Comparison of ENCODE assay signal across 37 cellular contexts in the genomic region with DNA sequence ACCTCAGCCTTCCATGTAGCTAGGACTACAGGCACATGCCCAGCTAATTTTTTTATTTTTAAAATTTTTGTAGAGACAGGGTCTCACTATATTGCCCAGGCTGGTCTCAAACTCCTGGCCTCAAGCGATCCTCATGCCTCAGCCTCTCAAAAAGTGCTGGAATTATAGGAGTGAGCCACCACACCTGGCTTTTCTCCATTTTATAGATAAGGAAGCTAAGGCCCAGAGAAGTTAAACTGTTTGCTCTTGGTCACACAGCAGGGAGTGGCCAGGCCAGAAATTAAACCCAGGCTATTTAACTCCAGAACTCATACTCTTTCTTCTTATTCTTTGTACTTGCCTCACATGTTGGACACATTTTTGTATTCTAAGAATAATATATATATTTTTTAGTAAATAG.
"Had no signal": no experiment of that assay in that cellular context is flagged by ENCODE, and none has a peak within 500 bp of the region (broad histone marks: within the 10 kb centered on the region; RNA-seq: fewer than 3 reads in every experiment).

No MANE protein-coding gene starts in this region.

- H3K4me1 Mint-ChIP-seq: activated B cell treated with CpG ODN at 0.5 μM for 24 hours; activated T-helper 17 cell treated with anti-CD3 and anti-CD28 coated beads, Interleukin-2, amount 50 U/mL, for 72 hours; brain had no signal

- H3K4me3 Mint-ChIP-seq: activated B cell treated with CpG ODN at 0.5 μM for 24 hours; activated CD4-positive, alpha-beta memory T cell treated with anti-CD3 and anti-CD28 coated beads for 36 hours; activated CD4-positive, alpha-beta T cell treated with anti-CD3 and anti-CD28 coated beads, Interleukin-2, amount 10 ng/mL, durations not matched to agents 24 days and 14 days; activated CD8-positive, alpha-beta T cell treated with anti-CD3 and anti-CD28 coated beads for 36 hours; activated naive CD4-positive, alpha-beta T cell treated with anti-CD3 and anti-CD28 coated beads for 36 hours; activated naive CD8-positive, alpha-beta T cell treated with anti-CD3 and anti-CD28 coated beads for 36 hours; activated T-cell treated with anti-CD3 and anti-CD28 coated beads, Interleukin-2, amount 50 U/mL, for 4 hours; activated T-cell treated with anti-CD3 and anti-CD28 coated beads, Interleukin-2, amount 50 U/mL, for 72 hours; activated T-helper 1 cell treated with anti-CD3 and anti-CD28 coated beads, Interleukin-12 subunit alpha, Interleukin-12 subunit beta, Interleukin-2, Interleukin-4 antibody, amounts not matched to agents 30 ng/mL and 10 ng/mL and 1 ng/mL, durations not matched to agents 14 hours and 24 hours and 36 hours; activated T-helper 17 cell treated with anti-CD3 and anti-CD28 coated beads, Interleukin-2, amount 50 U/mL, for 72 hours; brain; T-helper 1 cell treated with Interleukin-12 subunit alpha and Interleukin-12 subunit beta and Interleukin-4 antibody, amounts not matched to agents 30 μg/mL and 1 μg/mL, for 36 hours; T-helper 2 cell treated with Interferon-gamma antibody and Interleukin-4, amounts not matched to agents 5 μg/mL and 100 μg/mL, for 36 hours had no signal

- H3K27ac Mint-ChIP-seq: activated B cell treated with CpG ODN at 0.5 μM for 24 hours; activated CD4-positive, alpha-beta memory T cell treated with anti-CD3 and anti-CD28 coated beads for 36 hours; activated naive CD4-positive, alpha-beta T cell treated with anti-CD3 and anti-CD28 coated beads for 36 hours; activated naive CD8-positive, alpha-beta T cell treated with anti-CD3 and anti-CD28 coated beads for 36 hours; activated T-cell treated with anti-CD3 and anti-CD28 coated beads, Interleukin-2, amount 50 U/mL, for 72 hours; activated T-helper 1 cell treated with anti-CD3 and anti-CD28 coated beads, Interleukin-12 subunit alpha, Interleukin-12 subunit beta, Interleukin-2, Interleukin-4 antibody, amounts not matched to agents 30 ng/mL and 10 ng/mL and 1 ng/mL, durations not matched to agents 14 hours and 24 hours and 36 hours; activated T-helper 17 cell treated with anti-CD3 and anti-CD28 coated beads, Interleukin-2, amount 50 U/mL, for 72 hours; brain; T-helper 1 cell treated with Interleukin-12 subunit alpha and Interleukin-12 subunit beta and Interleukin-4 antibody, amounts not matched to agents 30 μg/mL and 1 μg/mL, for 36 hours; T-helper 2 cell treated with Interferon-gamma antibody and Interleukin-4, amounts not matched to agents 5 μg/mL and 100 μg/mL, for 36 hours had no signal

- H3K9me3 ChIP-seq: adrenal gland had no signal

- FAIRE-seq: astrocyte, bronchial epithelial cell, TTC549 had no signal

- DNase-seq: activated B cell treated with CpG ODN at 0.5 μM for 24 hours; activated CD4-positive, alpha-beta memory T cell treated with anti-CD3 and anti-CD28 coated beads for 36 hours; activated CD4-positive, alpha-beta T cell treated with anti-CD3 and anti-CD28 coated beads for 4 hours; activated CD4-positive, alpha-beta T cell treated with anti-CD3 and anti-CD28 coated beads, Interleukin-2, amount 10 ng/mL, durations not matched to agents 24 days and 14 days; activated CD4-positive, alpha-beta T cell treated with anti-CD3 and anti-CD28 coated beads, Interleukin-2, amount 50 U/mL, for 1 hour; activated CD4-positive, alpha-beta T cell treated with anti-CD3 and anti-CD28 coated beads, Interleukin-2, amount 50 U/mL, for 4 hours; activated CD4-positive, CD25-positive, alpha-beta regulatory T cell treated with anti-CD3 and anti-CD28 coated beads, Interleukin-2, amount 50 U/mL, for 72 hours; activated CD8-positive, alpha-beta memory T cell treated with anti-CD3 and anti-CD28 coated beads, Interleukin-2, amount 50 U/mL, for 4 hours; activated CD8-positive, alpha-beta T cell treated with anti-CD3 and anti-CD28 coated beads for 36 hours; activated effector memory CD4-positive, alpha-beta T cell treated with anti-CD3 and anti-CD28 coated beads, Interleukin-2, amount 50 U/mL, for 16 hours; activated gamma-delta T cell treated with Interleukin-2 at 50 U/mL for 16 hours; activated naive CD4-positive, alpha-beta T cell; activated naive CD4-positive, alpha-beta T cell treated with anti-CD3 and anti-CD28 coated beads for 36 hours; activated naive CD4-positive, alpha-beta T cell treated with anti-CD3 and anti-CD28 coated beads, Interleukin-2, amount 50 U/mL, for 16 hours; activated naive CD8-positive, alpha-beta T cell treated with anti-CD3 and anti-CD28 coated beads for 36 hours; activated T-cell treated with anti-CD3 and anti-CD28 coated beads for 4 hours; activated T-cell treated with anti-CD3 and anti-CD28 coated beads, Interleukin-2, amount 50 U/mL, for 1 hour; activated T-cell treated with anti-CD3 and anti-CD28 coated beads, Interleukin-2, amount 50 U/mL, for 4 hours; activated T-cell treated with anti-CD3 and anti-CD28 coated beads, Interleukin-2, amount 50 U/mL, for 72 hours; amniotic stem cell; aorta; caudate nucleus; T-helper 1 cell; T-helper 2 cell; T-helper 9 cell had no signal

- ATAC-seq: activated CD8-positive, alpha-beta T cell treated with anti-CD3 and anti-CD28 coated beads for 36 hours; activated naive CD4-positive, alpha-beta T cell treated with anti-CD3 and anti-CD28 coated beads, Interleukin-2, amount 50 U/mL, for 72 hours; activated T-cell treated with anti-CD3 and anti-CD28 coated beads, Interleukin-2, amount 50 U/mL, for 4 hours; activated T-cell treated with anti-CD3 and anti-CD28 coated beads, Interleukin-2, amount 50 U/mL, for 72 hours; activated T-helper 17 cell treated with anti-CD3 and anti-CD28 coated beads, Interleukin-2, amount 50 U/mL, for 72 hours had no signal

- H3K27me3 Mint-ChIP-seq: activated B cell treated with CpG ODN at 0.5 μM for 24 hours; activated CD4-positive, alpha-beta memory T cell treated with anti-CD3 and anti-CD28 coated beads for 36 hours; activated CD4-positive, alpha-beta T cell treated with anti-CD3 and anti-CD28 coated beads, Interleukin-2, amount 10 ng/mL, durations not matched to agents 24 days and 14 days; activated CD8-positive, alpha-beta T cell treated with anti-CD3 and anti-CD28 coated beads for 36 hours; activated naive CD8-positive, alpha-beta T cell treated with anti-CD3 and anti-CD28 coated beads for 36 hours; activated T-helper 17 cell treated with anti-CD3 and anti-CD28 coated beads, Interleukin-2, amount 50 U/mL, for 72 hours; brain had no signal

- H3K27ac ChIP-seq: adrenal gland, cardiac muscle cell, VCaP had no signal

- H3K9me3 Mint-ChIP-seq: activated B cell treated with CpG ODN at 0.5 μM for 24 hours; activated CD4-positive, alpha-beta memory T cell treated with anti-CD3 and anti-CD28 coated beads for 36 hours; activated CD4-positive, alpha-beta T cell treated with anti-CD3 and anti-CD28 coated beads, Interleukin-2, amount 10 ng/mL, durations not matched to agents 24 days and 14 days; activated CD8-positive, alpha-beta T cell treated with anti-CD3 and anti-CD28 coated beads for 36 hours; activated naive CD4-positive, alpha-beta T cell treated with anti-CD3 and anti-CD28 coated beads for 36 hours; activated naive CD4-positive, alpha-beta T cell treated with anti-CD3 and anti-CD28 coated beads, Interleukin-2, amount 50 U/mL, for 72 hours; activated naive CD8-positive, alpha-beta T cell treated with anti-CD3 and anti-CD28 coated beads for 36 hours; activated T-cell treated with anti-CD3 and anti-CD28 coated beads, Interleukin-2, amount 50 U/mL, for 4 hours; activated T-cell treated with anti-CD3 and anti-CD28 coated beads, Interleukin-2, amount 50 U/mL, for 72 hours; activated T-helper 1 cell treated with anti-CD3 and anti-CD28 coated beads, Interleukin-12 subunit alpha, Interleukin-12 subunit beta, Interleukin-2, Interleukin-4 antibody, amounts not matched to agents 30 ng/mL and 10 ng/mL and 1 ng/mL, durations not matched to agents 14 hours and 24 hours and 36 hours; activated T-helper 17 cell treated with anti-CD3 and anti-CD28 coated beads, Interleukin-2, amount 50 U/mL, for 72 hours; T-helper 1 cell treated with Interleukin-12 subunit alpha and Interleukin-12 subunit beta and Interleukin-4 antibody, amounts not matched to agents 30 μg/mL and 1 μg/mL, for 36 hours; T-helper 2 cell treated with Interferon-gamma antibody and Interleukin-4, amounts not matched to agents 5 μg/mL and 100 μg/mL, for 36 hours had no signal

- H3K4me1 ChIP-seq: adrenal gland had no signal

- H3K4me3 ChIP-seq: adrenal gland, cardiac muscle cell had no signal

- H3K27me3 ChIP-seq: adrenal gland, cardiac muscle cell had no signal
